1 cellular context compared by ENCODE assay signal in genomic region chr18:12287131-12287681, GRCh38.
TF ChIP-seq lines count a peak whose summit lies in the region.

No MANE protein-coding gene starts in this region.

TF ChIP-seq in H1, 55 proteins besides CTCF, POLR2A, EP300 and RAD21 (continued from another document):
- no peak for TF ChIP-seq USF2 (IDR thresholded peaks at IDR 0.05; ENCODE audit: low read length)
- no peak for TF ChIP-seq HDAC6 (IDR thresholded peaks at IDR 0.05; ENCODE audit: low read depth, low read length)
- TF ChIP-seq ZNF274 (IDR thresholded peaks at IDR 0.05; ENCODE audit: borderline replicate concordance, extremely low read depth, low read length): no peak
- TF ChIP-seq TBP (IDR thresholded peaks at IDR 0.05; ENCODE audit: low read depth, low read length): peak; percentile 4; the same call in 1 of the 2 replicates
- no peak for TF ChIP-seq ATF3 (IDR thresholded peaks at IDR 0.05; ENCODE audit: insufficient read depth, low read depth, low read length)
- TF ChIP-seq ATF2 (IDR thresholded peaks at IDR 0.05; ENCODE audit: low read length): no peak
- TF ChIP-seq GABPA (IDR thresholded peaks at IDR 0.05; ENCODE audit: borderline replicate concordance, insufficient read depth, low read length): no peak
- peak; percentile 89 for TF ChIP-seq E2F6 (IDR thresholded peaks at IDR 0.05)
- TF ChIP-seq RBBP5 (IDR thresholded peaks at IDR 0.05; ENCODE audit: borderline replicate concordance, low read depth, low read length): peak; percentile 40; the same call in 1 of the 2 replicates
- TF ChIP-seq POLR2AphosphoS5 (IDR thresholded peaks at IDR 0.05; ENCODE audit: low read depth, low read length): no peak
- TF ChIP-seq RXRA (IDR thresholded peaks at IDR 0.05; ENCODE audit: insufficient read depth, low read depth, low read length): no peak
- TF ChIP-seq CTBP2 (IDR thresholded peaks at IDR 0.05; ENCODE audit: borderline replicate concordance, insufficient read depth, insufficient read length, low read length): no peak
- no peak for TF ChIP-seq RFX5 (IDR thresholded peaks at IDR 0.05; ENCODE audit: borderline replicate concordance, low read depth, low read length)
- TF ChIP-seq MAX (IDR thresholded peaks at IDR 0.05): peak; percentile 92
